8 cellular contexts compared by ENCODE assay signal in the genomic region with DNA sequence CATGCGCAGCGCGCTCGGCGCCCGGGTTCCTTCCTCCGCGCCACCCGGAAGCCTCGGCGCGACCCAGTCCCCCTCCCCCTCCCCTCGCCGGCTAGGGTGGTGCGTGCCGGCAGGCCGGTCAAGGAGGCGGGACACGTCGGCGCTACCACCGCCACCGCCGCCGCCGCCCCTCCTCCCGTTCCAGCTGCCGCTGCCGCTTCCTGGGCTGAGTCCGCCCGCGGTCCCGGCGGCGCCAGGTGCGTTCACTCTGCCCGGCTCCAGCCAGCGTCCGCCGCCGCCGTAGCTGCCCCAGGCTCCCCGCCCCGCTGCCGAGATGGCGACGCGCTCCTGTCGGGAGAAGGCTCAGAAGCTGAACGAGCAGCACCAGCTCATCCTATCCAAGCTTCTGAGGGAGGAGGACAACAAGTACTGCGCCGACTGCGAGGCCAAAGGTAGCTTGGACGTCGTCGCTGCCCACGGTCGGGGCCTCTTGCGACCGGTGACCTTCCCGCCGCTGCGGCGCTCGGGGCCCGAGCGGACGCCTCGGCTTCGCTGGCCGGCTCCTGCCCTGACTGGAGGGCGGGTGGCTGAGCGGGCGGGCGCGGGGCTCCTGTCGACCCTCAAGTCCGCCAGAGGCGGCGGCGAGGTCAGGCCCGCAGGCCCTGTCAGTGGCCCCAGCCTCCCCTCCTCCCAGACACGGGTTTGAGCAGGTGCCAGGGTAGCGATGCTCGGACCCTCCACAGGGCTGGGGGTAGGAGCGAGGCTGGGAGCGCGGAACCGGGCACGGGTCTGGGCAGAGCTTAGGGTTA. TPM values are rescaled to one million over a fixed set of nuclear protein-coding genes. Genes with fewer than 3 reads are reported as not detected.
DNase-seq lines count a peak whose midpoint lies in the region; ATAC-seq and TF ChIP-seq lines count a peak whose summit lies in the region.

A gene (plus strand): TSS at position 173 of the 788 bp plus-strand sequence. CDS start 141 bp downstream, at position 314.

- TF ChIP-seq POLR2A in vagina (IDR thresholded peaks at IDR 0.05): peak in 1 of 2 donors; percentile 43

- H3K9me3 ChIP-seq in ascending aorta (no peaks in the 10 kb centered on the region), right cardiac atrium (ENCODE audit: control insufficient read depth, low read length) (no peaks in the 10 kb centered on the region), vagina (no peaks in the 10 kb centered on the region)

- peak within 1 kb of the TSS; percentile 80 for H3K27ac Mint-ChIP-seq in T-helper 2 cell treated with Interferon-gamma antibody and Interleukin-4, amounts not matched to agents 5 μg/mL and 100 μg/mL, for 36 hours

- H3K4me3 Mint-ChIP-seq in T-helper 2 cell treated with Interferon-gamma antibody and Interleukin-4, amounts not matched to agents 5 μg/mL and 100 μg/mL, for 36 hours: peak within 1 kb of the TSS; percentile 96

- H3K27me3 ChIP-seq in ascending aorta: no peaks in the 10 kb centered on the region
- H3K27me3 ChIP-seq in right cardiac atrium (ENCODE audit: control insufficient read depth, insufficient read depth): no peaks in the 10 kb centered on the region
- H3K27me3 ChIP-seq in vagina: no peaks in the 10 kb centered on the region

- no peaks in the 10 kb centered on the region for H3K36me3 ChIP-seq in ascending aorta
- no peaks in the 10 kb centered on the region for H3K36me3 ChIP-seq in vagina

- TF ChIP-seq CTCF in ascending aorta (IDR thresholded peaks at IDR 0.05) (no peak), vagina (IDR thresholded peaks at IDR 0.05) (no peak)

- intact Hi-C loops in ascending aorta (cut with DNase I) (loop anchor here (1.0 to 2.0 kb wide), 2 partner anchors 102 to 255 kb away; a partner anchor contains a TSS), right cardiac atrium (cut with DNase I) (loop anchor here in 1 of 4 donors (5.0 kb wide), 1 partner anchor 101 kb away; a partner anchor contains a TSS), vagina (cut with DNase I) (no loop called here)

- no peaks in the 10 kb centered on the region for H3K9me3 Mint-ChIP-seq in T-helper 2 cell treated with Interferon-gamma antibody and Interleukin-4, amounts not matched to agents 5 μg/mL and 100 μg/mL, for 36 hours

- H3K4me1 ChIP-seq in ascending aorta (no peaks in the 10 kb centered on the region), right cardiac atrium (ENCODE audit: control insufficient read depth, insufficient read depth, low read length) (peaks cover 4% of the 10 kb centered on the region), vagina (peaks cover 31% of the 10 kb centered on the region)

- H3K27ac ChIP-seq in ascending aorta (peak within 1 kb of the TSS; percentile 91 to 92), right cardiac atrium (ENCODE audit: low read length) (peak within 1 kb of the TSS; percentile 93), vagina (peak within 1 kb of the TSS; percentile 89)

- peak; percentile 39 for DNase-seq in NCI-H1694 treated with DMSO at 0.1 percent for 48 hours (lab: John Stamatoyannopoulos, UW)
- DNase-seq in T-helper 2 cell treated with Interferon-gamma antibody and Interleukin-4, amounts not matched to agents 5 μg/mL and 100 μg/mL, for 36 hours (ENCODE audit: low spot score): peak; percentile 95
- DNase-seq in ascending aorta (ENCODE audit: low spot score in 2 of 2): peak; percentile 65 to 95
- DNase-seq in right cardiac atrium: peak; percentile 97 to 99 (median 98)
- peak; percentile 91 for DNase-seq in putamen (ENCODE audit: low spot score)
- peak in 1 of 2 donors; percentile 90 for DNase-seq in vagina (ENCODE audit: extremely low spot score in 2 of 2)

- peaks cover 24% of the 10 kb centered on the region for H3K36me3 Mint-ChIP-seq in T-helper 2 cell treated with Interferon-gamma antibody and Interleukin-4, amounts not matched to agents 5 μg/mL and 100 μg/mL, for 36 hours (ENCODE audit: low read depth)

- WGBS in right cardiac atrium: under 1% methylated on average over 90 of the region's 90 CpGs

- no peaks in the 10 kb centered on the region for H3K27me3 Mint-ChIP-seq in T-helper 2 cell treated with Interferon-gamma antibody and Interleukin-4, amounts not matched to agents 5 μg/mL and 100 μg/mL, for 36 hours (ENCODE audit: low read depth)

- H3K4me1 Mint-ChIP-seq in T-helper 2 cell treated with Interferon-gamma antibody and Interleukin-4, amounts not matched to agents 5 μg/mL and 100 μg/mL, for 36 hours (ENCODE audit: low read depth): peaks cover 48% of the 10 kb centered on the region

- peak within 1 kb of the TSS; percentile 82 to 97 for H3K4me3 ChIP-seq in ascending aorta
- H3K4me3 ChIP-seq in right cardiac atrium (ENCODE audit: low read length): peak within 1 kb of the TSS; percentile 68
- peak within 1 kb of the TSS; percentile 90 to 91 for H3K4me3 ChIP-seq in vagina

- ATAC-seq in GM18502 (IDR thresholded peaks at IDR 0.05; ENCODE audit: poor library complexity, unreplicated experiment): peak; percentile 87
- ATAC-seq in HG02938 (IDR thresholded peaks at IDR 0.05; ENCODE audit: unreplicated experiment): peak; percentile 83
- ATAC-seq in right cardiac atrium: peak; percentile 99

RNA-seq across cellular contexts. Expression of the gene that starts here (rescaled TPM):
- total RNA-seq in ascending aorta (13.2 TPM), right cardiac atrium (10 to 100 TPM; 27.5 to 36.0 (median 31.5) TPM), vagina (26.3 TPM)
- polyA plus RNA-seq in right cardiac atrium: 16.2 TPM
